8 cellular contexts compared by ENCODE assay signal in genomic region chr12:47818382-47818700, GRCh38. TPM values are rescaled to one million over a fixed set of nuclear protein-coding genes. Genes with fewer than 3 reads are reported as not detected.
DNase-seq lines count a peak whose midpoint lies in the region; ATAC-seq and TF ChIP-seq lines count a peak whose summit lies in the region.

No MANE protein-coding gene starts in this region.

- no peaks in the 10 kb centered on the region for H3K9me3 ChIP-seq in breast epithelium
- H3K9me3 ChIP-seq in mononuclear cell (ENCODE audit: low read depth, low read length) = no peaks in the 10 kb centered on the region

- H3K4me1 ChIP-seq in breast epithelium (peaks cover 50 to 57% of the 10 kb centered on the region in 2 donors), mononuclear cell (ENCODE audit: insufficient read depth, low read length) (peaks cover 88% of the 10 kb centered on the region)

- DNase-seq in stimulated activated CD4-positive, alpha-beta T cell treated with anti-CD3 and anti-CD28 coated beads, Interleukin-2, amount 100 ng/mL, for 24 hours = peak; percentile 50 to 55
- DNase-seq in stimulated activated CD4-positive, alpha-beta T cell treated with anti-CD3 and anti-CD28 coated beads, Interleukin-4, amount 100 ng/mL, for 4 hours = no peak
- DNase-seq in breast epithelium (ENCODE audit: low spot score in 2 of 2) = no peak
- no peak for DNase-seq in NOMO-1 (lab: John Stamatoyannopoulos, UW; ENCODE audit: unreplicated experiment in 2 of 2)
- no peak for DNase-seq in foreskin melanocyte

- no peak for TF ChIP-seq CTCF in breast epithelium (IDR thresholded peaks at IDR 0.05)

- H3K4me3 ChIP-seq in breast epithelium (peak overlapping the region; percentile 75 to 99 (median 91)), mononuclear cell (ENCODE audit: low read length) (peak overlapping the region; percentile 62)

- intact Hi-C loops in breast epithelium (cut with DNase I; ENCODE audit: low total_unique reads) = no loop called here

- no peak for TF ChIP-seq POLR2A in breast epithelium (IDR thresholded peaks at IDR 0.05)

- H3K27me3 ChIP-seq in breast epithelium (no peaks in the 10 kb centered on the region), mononuclear cell (ENCODE audit: insufficient read depth, low read length) (no peaks in the 10 kb centered on the region)

- H3K36me3 ChIP-seq in breast epithelium = no peaks in the 10 kb centered on the region

- peak overlapping the region; percentile 98 to 100 for H3K27ac ChIP-seq in breast epithelium

- ATAC-seq in HG02763 (IDR thresholded peaks at IDR 0.05; ENCODE audit: unreplicated experiment) (no peak), GM21390 (IDR thresholded peaks at IDR 0.05; ENCODE audit: unreplicated experiment) (no peak)

RNA-seq across cellular contexts. Expression of gene HDAC7, which starts 1.4 kb away (rescaled TPM):
- total RNA-seq in breast epithelium (10 to 100 TPM; 37.6 to 77.0 (median 44.9) TPM), mononuclear cell (25.4 TPM)

RNA-seq across cellular contexts. Expression of gene SLC48A1, which starts 45.3 kb away (rescaled TPM):
- total RNA-seq in breast epithelium (10 to 100 TPM; 27.5 to 51.5 (median 30.6) TPM), mononuclear cell (3.8 TPM)

RNA-seq across cellular contexts. Expression of gene RAPGEF3, which starts 59.7 kb away (rescaled TPM):
- total RNA-seq in breast epithelium (10 to 100 TPM; 40.6 to 87.8 (median 60.3) TPM), mononuclear cell (0.42 TPM)

Comparison
In these comparisons a context has a peak if more than half of its experiments do, and no peak if none do; other contexts are left out.
1. DNase-seq: peak in stimulated activated CD4-positive, alpha-beta T cell treated with anti-CD3 and anti-CD28 coated beads, Interleukin-2, amount 100 ng/mL, for 24 hours (2 of 2); none in stimulated activated CD4-positive, alpha-beta T cell treated with anti-CD3 and anti-CD28 coated beads, Interleukin-4, amount 100 ng/mL, for 4 hours (0 of 2), breast epithelium (0 of 2), NOMO-1 (0 of 2) and foreskin melanocyte (single experiment).
2. RNA of gene RAPGEF3, which starts 59.7 kb away (total RNA-seq): 40.6 to 87.8 TPM in breast epithelium; 0.42 TPM in mononuclear cell (single experiment); every median in the first group is over 10 times any median in the second.